ENCODE assay signal across 25 cellular contexts in the genomic region with DNA sequence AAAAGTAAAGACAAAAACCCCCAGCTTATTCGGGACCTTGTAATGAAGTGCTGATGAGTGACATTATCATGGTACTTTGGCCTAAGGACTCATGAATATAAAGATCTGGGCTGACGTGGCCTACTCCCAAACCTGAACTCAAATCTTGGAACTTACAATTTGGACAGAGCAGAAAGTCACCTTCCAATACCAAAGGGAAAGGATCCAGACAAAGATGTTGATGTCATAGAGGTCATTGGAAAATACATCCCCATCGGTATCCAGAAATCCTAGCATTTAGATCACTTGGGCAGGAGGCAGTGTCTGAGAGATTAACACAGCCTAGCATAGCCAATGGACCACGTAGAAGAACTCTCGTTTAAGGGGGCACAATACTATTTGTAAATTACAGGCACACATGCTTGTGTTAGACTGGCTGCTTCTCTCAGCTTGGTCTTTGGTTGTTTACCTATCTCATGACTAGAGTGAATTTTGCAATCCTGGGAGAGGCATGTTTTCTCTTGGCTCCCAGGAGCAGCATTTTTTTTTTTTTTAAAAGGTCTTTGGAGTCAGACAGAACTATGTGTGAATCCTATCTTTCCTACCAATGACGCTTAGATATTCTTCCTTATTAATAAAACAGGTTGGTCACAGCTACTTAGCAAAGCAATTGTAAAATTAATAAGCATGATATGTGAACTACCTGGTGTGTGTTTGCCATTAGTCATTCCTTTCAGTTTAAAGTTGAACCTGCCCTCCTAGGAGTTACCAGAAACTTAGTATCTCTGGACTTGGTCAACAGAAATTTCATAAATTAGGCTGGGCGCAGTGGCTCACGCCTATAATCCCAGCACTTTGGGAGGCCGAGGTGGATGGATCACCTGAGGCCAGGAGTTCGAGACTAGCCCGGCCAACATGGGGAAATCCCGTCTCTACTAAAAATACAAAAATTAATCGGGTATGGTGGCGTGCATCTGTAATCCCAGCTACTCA. TPM values are rescaled to one million over a fixed set of nuclear protein-coding genes. Genes with fewer than 3 reads are reported as not detected.
A peak's percentile ranks its signal among the peaks of the same experiment; 100 is the strongest.
DNase-seq lines count a peak whose midpoint lies in the region; TF ChIP-seq lines count a peak whose summit lies in the region.
"Had no signal": no experiment of that assay in that cellular context is flagged by ENCODE, and none has a peak within 500 bp of the region (broad histone marks: within the 10 kb centered on the region; RNA-seq: fewer than 3 reads in every experiment).

No MANE protein-coding gene starts in this region.

- no peak overlapping the region for H3K27ac ChIP-seq in GM23248
- no peak overlapping the region for H3K27ac ChIP-seq in osteoblast (ENCODE audit: low read depth, low read length)
- H3K27ac ChIP-seq: gastrocnemius medialis, KMS-11, lower lobe of right lung, skin epidermis had no signal

- H3K9me3 Mint-ChIP-seq in progenitor cell of endocrine pancreas (ENCODE audit: low read depth) = peaks cover 3% of the 10 kb centered on the region
- H3K9me3 Mint-ChIP-seq: activated CD4-positive, alpha-beta memory T cell treated with anti-CD3 and anti-CD28 coated beads for 36 hours; activated naive CD8-positive, alpha-beta T cell treated with anti-CD3 and anti-CD28 coated beads, Interleukin-2, amount 10 ng/mL, durations not matched to agents 7 days and 5 days; type B pancreatic cell had no signal

- H3K9ac ChIP-seq in GM23248 = no peak overlapping the region
- H3K9ac ChIP-seq: KMS-11 had no signal

- H3K4me3 ChIP-seq in GM23248 (no peak overlapping the region), fibroblast of the aortic adventitia (ENCODE audit: low read depth, low read length) (no peak overlapping the region), osteoblast (ENCODE audit: insufficient read depth, low read length) (no peak overlapping the region)
- H3K4me3 ChIP-seq: gastrocnemius medialis, lower lobe of right lung, skin epidermis had no signal

- H3K4me2 ChIP-seq in GM23248 (ENCODE audit: unreplicated experiment) = no peak overlapping the region
- no peak overlapping the region for H3K4me2 ChIP-seq in osteoblast (ENCODE audit: insufficient read depth, low read length)
- H3K4me2 ChIP-seq: KMS-11 had no signal

- H3K36me3 ChIP-seq in GM23248 (ENCODE audit: low read depth) (no peaks in the 10 kb centered on the region), osteoblast (ENCODE audit: insufficient read depth, low read length) (no peaks in the 10 kb centered on the region)
- H3K36me3 ChIP-seq: gastrocnemius medialis, lower lobe of right lung had no signal

- H3K27me3 Mint-ChIP-seq in progenitor cell of endocrine pancreas = no peaks in the 10 kb centered on the region

- no peaks in the 10 kb centered on the region for H3K36me3 Mint-ChIP-seq in progenitor cell of endocrine pancreas (ENCODE audit: insufficient read depth)
- H3K36me3 Mint-ChIP-seq: activated CD4-positive, alpha-beta memory T cell treated with anti-CD3 and anti-CD28 coated beads for 36 hours; activated naive CD8-positive, alpha-beta T cell treated with anti-CD3 and anti-CD28 coated beads, Interleukin-2, amount 10 ng/mL, durations not matched to agents 7 days and 5 days; CD4-positive, CD25-positive, alpha-beta regulatory T cell; type B pancreatic cell had no signal

- no peak overlapping the region for H3K27ac Mint-ChIP-seq in progenitor cell of endocrine pancreas
- H3K27ac Mint-ChIP-seq: activated CD4-positive, alpha-beta memory T cell treated with anti-CD3 and anti-CD28 coated beads for 36 hours; activated naive CD8-positive, alpha-beta T cell treated with anti-CD3 and anti-CD28 coated beads, Interleukin-2, amount 10 ng/mL, durations not matched to agents 7 days and 5 days; CD4-positive, CD25-positive, alpha-beta regulatory T cell; type B pancreatic cell had no signal

- H3K4me1 Mint-ChIP-seq in progenitor cell of endocrine pancreas (ENCODE audit: low read depth) = no peaks in the 10 kb centered on the region
- H3K4me1 Mint-ChIP-seq: activated naive CD8-positive, alpha-beta T cell treated with anti-CD3 and anti-CD28 coated beads, Interleukin-2, amount 10 ng/mL, durations not matched to agents 7 days and 5 days; CD4-positive, CD25-positive, alpha-beta regulatory T cell had no signal

- in situ Hi-C loops in GM23248 (cut with MboI) = no loop called here

- DNase-seq in GM23248 (peak; percentile 7), NCI-H226 (peak; percentile 76), fibroblast of the aortic adventitia (ENCODE audit: low read depth) (peak; percentile 2), osteoblast (ENCODE audit: insufficient read length, low spot score, missing footprints) (peak; percentile 4), NOMO-1 treated with dmso at 0.1 percent for 144 hours (lab: John Stamatoyannopoulos, UW; ENCODE audit: unreplicated experiment) (no peak), progenitor cell of endocrine pancreas (ENCODE audit: low spot score, unreplicated experiment) (no peak), midbrain (lab: John Stamatoyannopoulos, UW) (no peak)
- DNase-seq in activated CD4-positive, alpha-beta T cell treated with anti-CD3 and anti-CD28 coated beads, Interleukin-2, amount 50 U/mL, for 48 hours = no peak
- DNase-seq: activated CD4-positive, alpha-beta memory T cell treated with anti-CD3 and anti-CD28 coated beads for 36 hours; activated CD4-positive, CD25-positive, alpha-beta regulatory T cell; activated CD8-positive, alpha-beta memory T cell treated with anti-CD3 and anti-CD28 coated beads, Interleukin-2, amount 50 U/mL, for 48 hours; activated naive CD8-positive, alpha-beta T cell treated with anti-CD3 and anti-CD28 coated beads, Interleukin-2, amount 10 ng/mL, durations not matched to agents 7 days and 5 days; CD4-positive, CD25-positive, alpha-beta regulatory T cell; gastrocnemius medialis; GF-D8; hippocampal formation; lower lobe of right lung; NCI-H1048; NCI-H187 treated with DMSO at 0.1 percent for 48 hours; NCI-H2227 treated with DMSO at 0.1 percent for 48 hours; OCI-M1; SHP77 had no signal

- H3K27me3 ChIP-seq in GM23248 (replicated peaks; ENCODE audit: insufficient read depth) = no peaks in the 10 kb centered on the region
- no peaks in the 10 kb centered on the region for H3K27me3 ChIP-seq in osteoblast (ENCODE audit: insufficient read depth, low read length)
- H3K27me3 ChIP-seq: gastrocnemius medialis had no signal

- H3K4me3 Mint-ChIP-seq in progenitor cell of endocrine pancreas (ENCODE audit: low read depth) = no peak overlapping the region
- H3K4me3 Mint-ChIP-seq: activated CD4-positive, alpha-beta memory T cell treated with anti-CD3 and anti-CD28 coated beads for 36 hours; activated naive CD8-positive, alpha-beta T cell treated with anti-CD3 and anti-CD28 coated beads, Interleukin-2, amount 10 ng/mL, durations not matched to agents 7 days and 5 days; CD4-positive, CD25-positive, alpha-beta regulatory T cell; type B pancreatic cell had no signal

- TF ChIP-seq CTCF in fibroblast of the aortic adventitia (IDR thresholded peaks at IDR 0.05; ENCODE audit: insufficient read depth, low read length) (no peak), osteoblast (IDR thresholded peaks at IDR 0.05; ENCODE audit: extremely low read depth, low read depth, low read length) (no peak), progenitor cell of endocrine pancreas (IDR thresholded peaks at IDR 0.05; ENCODE audit: unreplicated experiment) (no peak)

- H3K9me2 ChIP-seq in GM23248 (ENCODE audit: insufficient read depth) = no peaks in the 10 kb centered on the region

- H3K4me1 ChIP-seq in GM23248 (ENCODE audit: insufficient read depth) (no peaks in the 10 kb centered on the region), osteoblast (ENCODE audit: insufficient read depth, low read length) (peaks cover 7% of the 10 kb centered on the region)
- H3K4me1 ChIP-seq: gastrocnemius medialis, lower lobe of right lung had no signal

- H3K9me3 ChIP-seq in GM23248 (ENCODE audit: low read depth) = no peaks in the 10 kb centered on the region
- H3K9me3 ChIP-seq in osteoblast (ENCODE audit: low read depth, low read length) = no peaks in the 10 kb centered on the region
- H3K9me3 ChIP-seq: gastrocnemius medialis, lower lobe of right lung had no signal

- H3K79me2 ChIP-seq in GM23248 (ENCODE audit: insufficient read depth) = no peaks in the 10 kb centered on the region
- H3K79me2 ChIP-seq in osteoblast (ENCODE audit: insufficient read depth, low read length) = no peaks in the 10 kb centered on the region

- no peaks in the 10 kb centered on the region for H3F3A ChIP-seq in GM23248 (ENCODE audit: insufficient read depth)

- H4K20me1 ChIP-seq in GM23248 (ENCODE audit: insufficient read depth) = no peaks in the 10 kb centered on the region
- no peaks in the 10 kb centered on the region for H4K20me1 ChIP-seq in osteoblast (ENCODE audit: insufficient read depth, low read length)

- H2AFZ ChIP-seq in GM23248 (no peak overlapping the region), osteoblast (ENCODE audit: low read length) (peak overlapping the region; percentile 35)

- 34 to 41% methylated on average over 14 of the region's 14 CpGs for WGBS in GM23248 (ENCODE audit: low coverage in 1 of 2, low lambda C conversion rate in 2 of 2, missing lambda C conversion rate in 2 of 2), 2 experiments

RNA-seq across cellular contexts. Expression of a gene that starts 27.8 kb away (rescaled TPM):
- 12.0 and 24.0 TPM in 2 replicates for total RNA-seq in GM23248 (2014; rRNA removed; shearing (Covaris generic))
- 70.7 and 70.8 TPM in 2 replicates for polyA plus RNA-seq in GM23248 (2016; fragmentation: Nextera tagmentation; extraction: Ambion mirVana)
- total RNA-seq in fibroblast of the aortic adventitia (ENCODE audit: low replicate concordance) (32.4 and 118 TPM in 2 replicates), osteoblast (23.2 and 29.5 TPM in 2 replicates), progenitor cell of endocrine pancreas (48.5 and 49.6 TPM in 2 replicates)

RNA-seq across cellular contexts. Expression of a gene that starts 31.4 kb away (rescaled TPM):
- 0.22 and 0.25 TPM in 2 replicates for total RNA-seq in GM23248 (2014; rRNA removed; shearing (Covaris generic))
- 0.04 and 0.05 TPM in 2 replicates for polyA plus RNA-seq in GM23248 (2016; fragmentation: Nextera tagmentation; extraction: Ambion mirVana)
- 0.09 TPM in 1 of 2 replicates, not detected in the other for total RNA-seq in fibroblast of the aortic adventitia (ENCODE audit: low replicate concordance)
- total RNA-seq in osteoblast = 1.1 and 2.1 TPM in 2 replicates
- 2.3 and 2.8 TPM in 2 replicates for total RNA-seq in progenitor cell of endocrine pancreas
- polyA plus RNA-seq: CD4-positive, CD25-positive, alpha-beta regulatory T cell had no signal

Comparison
In these comparisons a context has a peak if more than half of its experiments do, and no peak if none do; other contexts are left out.
1. DNase-seq: peak in GM23248 (single experiment), NCI-H226 (single experiment), fibroblast of the aortic adventitia (single experiment) and osteoblast (single experiment); none in activated CD4-positive, alpha-beta T cell treated with anti-CD3 and anti-CD28 coated beads, Interleukin-2, amount 50 U/mL, for 48 hours (0 of 2), NOMO-1 treated with dmso at 0.1 percent for 144 hours (single experiment), progenitor cell of endocrine pancreas (single experiment) and midbrain (single experiment).